28 cellular contexts compared by ENCODE assay signal in genomic region chr11:119396835-119397234, GRCh38. TPM values are rescaled to one million over a fixed set of nuclear protein-coding genes. Genes with fewer than 3 reads are reported as not detected.
A peak's percentile ranks its signal among the peaks of the same experiment; 100 is the strongest.
DNase-seq lines count a peak whose midpoint lies in the region; ATAC-seq, FAIRE-seq and TF ChIP-seq lines count a peak whose summit lies in the region.
"Had no signal": no experiment of that assay in that cellular context is flagged by ENCODE, and none has a peak within 500 bp of the region (broad histone marks: within the 10 kb centered on the region; RNA-seq: fewer than 3 reads in every experiment).

No MANE protein-coding gene starts in this region.

- no peak overlapping the region for H2AFZ ChIP-seq in IMR-90 (replicated peaks; ENCODE audit: low read length, poor library complexity)

- H3K4ac ChIP-seq in IMR-90 (ENCODE audit: low read depth, low read length) = no peak overlapping the region

- H3K4me3 ChIP-seq in IMR-90 (ENCODE audit: insufficient read depth, low read depth, low read length) = no peak overlapping the region
- no peak overlapping the region for H3K4me3 ChIP-seq in pancreas
- H3K4me3 ChIP-seq: BLaER1 had no signal

- no peak overlapping the region for H4K91ac ChIP-seq in IMR-90 (ENCODE audit: insufficient read depth, low read depth, low read length)

- in situ Hi-C loops in IMR-90 (cut with MboI; ENCODE audit: low sequenced_read_pairs) = no loop called here

- ATAC-seq in IMR-90 (ENCODE audit: low read depth) (no peak), pancreas (no peak)

- CTCF ChIA-PET in IMR-90 (lab: Yijun Ruan, JAX) = interaction anchor here (0.7 kb wide), 1 partner anchor 14 kb away, joined by 6 read pairs; no protein-coding TSS in a partner anchor

- no peak overlapping the region for H3K23ac ChIP-seq in IMR-90 (ENCODE audit: low read depth, low read length)

- H3K27me3 ChIP-seq in IMR-90 (ENCODE audit: control insufficient read depth, insufficient read depth, low read length) (peaks cover 11% of the 10 kb centered on the region), pancreas (no peaks in the 10 kb centered on the region)
- H3K27me3 ChIP-seq: BE2C, BLaER1 had no signal

- no peak overlapping the region for H2BK120ac ChIP-seq in IMR-90 (ENCODE audit: low read depth, low read length)

- POLR2A ChIA-PET in IMR-90 (lab: Charles Lee; ENCODE audit: unreplicated experiment) = no interaction called here

- H3K9me3 ChIP-seq in IMR-90 (ENCODE audit: control insufficient read depth, insufficient read depth, low read length) = peaks cover 12% of the 10 kb centered on the region
- no peaks in the 10 kb centered on the region for H3K9me3 ChIP-seq in pancreas
- H3K9me3 ChIP-seq: BE2C had no signal

- intact Hi-C loops in IMR-90 (cut with micrococcal nuclease) (no loop called here), pancreas (cut with DNase I) (no loop called here)

- H3K36me3 ChIP-seq in IMR-90 (ENCODE audit: control insufficient read depth, insufficient read depth, low read length) = no peaks in the 10 kb centered on the region
- H3K36me3 ChIP-seq in pancreas = no peaks in the 10 kb centered on the region
- H3K36me3 ChIP-seq: BLaER1 had no signal

- no peak overlapping the region for H4K5ac ChIP-seq in IMR-90 (ENCODE audit: low read depth, low read length)

- H3K9ac ChIP-seq in IMR-90 (ENCODE audit: low read depth, low read length) = no peak overlapping the region
- H3K9ac ChIP-seq: BLaER1 had no signal

- no peaks in the 10 kb centered on the region for H3K9me1 ChIP-seq in IMR-90 (ENCODE audit: insufficient read depth, low read length)

- H3K4me1 ChIP-seq in IMR-90 (ENCODE audit: control insufficient read depth, insufficient read depth, low read length) = no peaks in the 10 kb centered on the region
- no peaks in the 10 kb centered on the region for H3K4me1 ChIP-seq in pancreas
- H3K4me1 ChIP-seq: BE2C, BLaER1 had no signal

- BruUV-seq in IMR-90 (replicated peaks; lab: Mats Ljungman, UMichigan) = no TSS peak

- no peak for TF ChIP-seq POLR2A in IMR-90 (IDR thresholded peaks at IDR 0.05; ENCODE audit: low read depth, low read length)

- DNase-seq in IMR-90 = no peak
- no peak for DNase-seq in pancreas
- no peak for DNase-seq in H4 (ENCODE audit: low spot score)
- DNase-seq in NOMO-1 treated with DMSO at 0.1 percent for 48 hours (lab: John Stamatoyannopoulos, UW; ENCODE audit: unreplicated experiment) = no peak
- DNase-seq: ACHN; BE2C; C1 segment of cervical spinal cord; CD4-positive, alpha-beta memory T cell; CD4-positive, CD25-positive, alpha-beta regulatory T cell; CD8-positive, alpha-beta memory T cell; COR-L47; DMS 273 treated with DMSO at 0.1 percent for 48 hours; DMS153; DMS53; DMS79; DND-41; EL; GF-D8 had no signal

- H2AK9ac ChIP-seq in IMR-90 (replicated peaks; ENCODE audit: low read depth, low read length, poor library complexity) = no peak overlapping the region

- H3K18ac ChIP-seq in IMR-90 (ENCODE audit: low read depth, low read length) = no peak overlapping the region

- no peak for TF ChIP-seq CTCF in IMR-90 (conservative IDR thresholded peaks at IDR 0.05; ENCODE audit: low read depth, low read length)
- TF ChIP-seq CTCF in pancreas (IDR thresholded peaks at IDR 0.05) = no peak

- no peak for TF ChIP-seq RAD21 in IMR-90 (IDR thresholded peaks at IDR 0.05; ENCODE audit: low read length)

- dilution Hi-C loops in IMR-90 (cut with HindIII; ENCODE audit: low sequenced_read_pairs, unreplicated experiment) = no loop called here

- no peak overlapping the region for H4K8ac ChIP-seq in IMR-90 (ENCODE audit: low read depth in 2 of 2, low read length in 2 of 2)

- no peak overlapping the region for H2BK20ac ChIP-seq in IMR-90 (ENCODE audit: low read depth, low read length)

- WGBS in IMR-90 (ENCODE audit: extremely low coverage in 2 of 2, insufficient read length in 1 of 2), 2 experiments = no CpG with 5 or more reads among the region's 1 CpG
- WGBS in pancreas, 2 donors = 83 to 87% methylated on average over 1 of the region's 1 CpG

- H2AK5ac ChIP-seq in IMR-90 (ENCODE audit: low read depth, low read length) = no peak overlapping the region

- FAIRE-seq in A204.1 (lab: Jason Lieb, UNC) = peak; percentile 83
- FAIRE-seq in pancreas (lab: Jason Lieb, UNC) = peak; percentile 34
- FAIRE-seq: GM12891, GM18507 had no signal

- no peak overlapping the region for H3K14ac ChIP-seq in IMR-90 (replicated peaks; ENCODE audit: low read depth, low read length)

- H2BK5ac ChIP-seq in IMR-90 (ENCODE audit: low read depth, low read length, poor library complexity, severe bottlenecking) = no peak overlapping the region

- H3K79me1 ChIP-seq in IMR-90 (ENCODE audit: low read depth in 1 of 2, low read length in 2 of 2) = no peaks in the 10 kb centered on the region

- H2BK15ac ChIP-seq in IMR-90 (ENCODE audit: low read depth, low read length) = no peak overlapping the region

- H3K4me2 ChIP-seq in IMR-90 (ENCODE audit: low read depth, low read length) = no peak overlapping the region
- H3K4me2 ChIP-seq: BLaER1 had no signal

- no peaks in the 10 kb centered on the region for H4K20me1 ChIP-seq in IMR-90 (ENCODE audit: insufficient read depth, low read length)
- H4K20me1 ChIP-seq: BLaER1 had no signal

- H3K56ac ChIP-seq in IMR-90 (ENCODE audit: extremely low read depth, insufficient read depth, low read length) = no peak overlapping the region

- H3K27ac ChIP-seq in IMR-90 (ENCODE audit: insufficient read depth, low read length) = no peak overlapping the region
- H3K27ac ChIP-seq in pancreas = no peak overlapping the region
- H3K27ac ChIP-seq: 22Rv1, BLaER1 had no signal

TF ChIP-seq in IMR-90, 13 proteins besides CTCF, POLR2A, EP300 and RAD21:
- no peak for TF ChIP-seq FOS (IDR thresholded peaks at IDR 0.05; ENCODE audit: low read depth, low read length)
- peak; percentile 66 for TF ChIP-seq CEBPB (IDR thresholded peaks at IDR 0.05; ENCODE audit: low read depth, low read length)
- TF ChIP-seq NFE2L2 (IDR thresholded peaks at IDR 0.05; ENCODE audit: low read depth, low read length) = no peak

RNA-seq across cellular contexts. Expression of gene USP2, which starts 15.3 kb away (rescaled TPM):
- total RNA-seq in IMR-90 (2012; rRNA removed) (under 0.01 and 0.18 TPM in 2 replicates), pancreas (1 to 10 TPM; 4.4 to 9.1 (median 6.6) TPM)
- polyA plus RNA-seq in IMR-90 (2012; rRNA removed) (0.63 and 0.79 TPM in 2 replicates), pancreas (10 to 100 TPM in 1 of 2 donors, 1 to 10 TPM in 1; 5.9 to 15.4 TPM)
- 0.25 and 0.74 TPM in 2 replicates for polyA plus RNA-seq in IMR-90 (2012; cell fraction: cytosol; rRNA removed)
- 1.8 and 3.1 TPM in 2 replicates for polyA plus RNA-seq in IMR-90 (2012; cell fraction: nucleus; rRNA removed; ENCODE audit: low replicate concordance)
- total RNA-seq in H4 (2014; rRNA removed; shearing (Covaris generic)) = 0.21 and 0.29 TPM in 2 replicates
- total RNA-seq: A172 had no signal
- polyA plus RNA-seq: CD14-positive monocyte; CD8-positive, alpha-beta memory T cell had no signal

RNA-seq across cellular contexts. Expression of gene THY1, which starts 26.1 kb away (rescaled TPM):
- total RNA-seq in IMR-90 (2012; rRNA removed) = 703 and 816 TPM in 2 replicates
- polyA plus RNA-seq in IMR-90 (2012; rRNA removed) = 1,657 and 2,603 TPM in 2 replicates
- 329 and 2,274 TPM in 2 replicates for polyA plus RNA-seq in IMR-90 (2012; cell fraction: cytosol; rRNA removed)
- polyA plus RNA-seq in IMR-90 (2012; cell fraction: nucleus; rRNA removed; ENCODE audit: low replicate concordance) = 846 and 954 TPM in 2 replicates
- total RNA-seq in pancreas = 10 to 100 TPM in 2 of 6 donors, 1 to 10 TPM in 4; 1.4 to 28.6 (median 3.4) TPM
- polyA plus RNA-seq in pancreas = 1 to 10 TPM; 4.2 to 4.8 TPM
- total RNA-seq in H4 (2014; rRNA removed; shearing (Covaris generic)) = 191 and 193 TPM in 2 replicates
- total RNA-seq: CD4-positive, alpha-beta memory T cell; CD4-positive, CD25-positive, alpha-beta regulatory T cell had no signal
- polyA plus RNA-seq: CD14-positive monocyte; CD4-positive, alpha-beta memory T cell; CD4-positive, CD25-positive, alpha-beta regulatory T cell; CD8-positive, alpha-beta memory T cell had no signal

RNA-seq across cellular contexts. Expression of gene MFRP, which starts 50.3 kb away (rescaled TPM):
- total RNA-seq in IMR-90 (2012; rRNA removed) (not detected in 2 replicates), pancreas (not detected)
- polyA plus RNA-seq in IMR-90 (2012; rRNA removed) (not detected in 2 replicates), pancreas (not detected)
- polyA plus RNA-seq in IMR-90 (2012; cell fraction: cytosol; rRNA removed) = 0.02 and 0.05 TPM in 2 replicates
- polyA plus RNA-seq in IMR-90 (2012; cell fraction: nucleus; rRNA removed; ENCODE audit: low replicate concordance) = not detected in 2 replicates
- total RNA-seq in H4 (2014; rRNA removed; shearing (Covaris generic)) = not detected in 2 replicates
- total RNA-seq: A172; A673; CD4-positive, alpha-beta memory T cell; CD4-positive, CD25-positive, alpha-beta regulatory T cell; CD8-positive, alpha-beta memory T cell; Daoy had no signal
- polyA plus RNA-seq: AG04450; CD14-positive monocyte; CD4-positive, alpha-beta memory T cell; CD4-positive, CD25-positive, alpha-beta regulatory T cell; CD8-positive, alpha-beta memory T cell had no signal

RNA-seq across cellular contexts. Expression of gene C1QTNF5, which starts 56.2 kb away (rescaled TPM):
- total RNA-seq in IMR-90 (2012; rRNA removed) = 1.9 and 2.0 TPM in 2 replicates
- polyA plus RNA-seq in IMR-90 (2012; rRNA removed) = 5.4 and 5.8 TPM in 2 replicates
- 5.1 and 9.5 TPM in 2 replicates for polyA plus RNA-seq in IMR-90 (2012; cell fraction: cytosol; rRNA removed)
- 5.6 and 7.4 TPM in 2 replicates for polyA plus RNA-seq in IMR-90 (2012; cell fraction: nucleus; rRNA removed; ENCODE audit: low replicate concordance)
- 10 to 100 TPM in 3 of 6 donors, 1 to 10 TPM in 3; 6.7 to 22.9 (median 10.4) TPM for total RNA-seq in pancreas
- polyA plus RNA-seq in pancreas = 10 to 100 TPM; 22.2 to 27.9 TPM
- total RNA-seq in H4 (2014; rRNA removed; shearing (Covaris generic)) = not detected in 2 replicates
- total RNA-seq: A172; A673; CD4-positive, alpha-beta memory T cell; CD4-positive, CD25-positive, alpha-beta regulatory T cell; CD8-positive, alpha-beta memory T cell had no signal
- polyA plus RNA-seq: CD14-positive monocyte; CD4-positive, alpha-beta memory T cell; CD4-positive, CD25-positive, alpha-beta regulatory T cell; CD8-positive, alpha-beta memory T cell had no signal
